ENCODE assay signal across 8 cellular contexts in genomic region chr1:102434421-102434820, GRCh38.
DNase-seq lines count a peak whose midpoint lies in the region; ATAC-seq, FAIRE-seq and TF ChIP-seq lines count a peak whose summit lies in the region.

No MANE protein-coding gene starts in this region.

- no peak overlapping the region for H3K4me3 ChIP-seq in fibroblast of pulmonary artery (replicated peaks; ENCODE audit: low read depth, low read length)
- H3K4me3 ChIP-seq in body of pancreas: no peak overlapping the region

- ATAC-seq in body of pancreas (no peak), GM18858 (IDR thresholded peaks at IDR 0.05; ENCODE audit: unreplicated experiment) (no peak)

- 55 to 65% methylated on average over 3 to 4 of the region's 4 CpGs for WGBS in body of pancreas, 2 donors

- no peaks in the 10 kb centered on the region for H3K27me3 ChIP-seq in body of pancreas

- DNase-seq in DMS114 treated with DMSO at 0.1 percent for 48 hours (lab: John Stamatoyannopoulos, UW; ENCODE audit: unreplicated experiment) (peak; percentile 5), GM19239 (ENCODE audit: insufficient read length, low spot score) (no peak), NCI-H446 (lab: John Stamatoyannopoulos, UW) (peak; percentile 50 to 85), fibroblast of pulmonary artery (ENCODE audit: low read depth) (peak; percentile 3), body of pancreas (no peak), SW 1271 (lab: John Stamatoyannopoulos, UW) (no peak)
- DNase-seq in activated effector memory CD4-positive, alpha-beta T cell treated with anti-CD3 and anti-CD28 coated beads, Interleukin-2, amount 50 U/mL, for 16 hours: no peak

- no peaks in the 10 kb centered on the region for H3K4me1 ChIP-seq in body of pancreas

- TF ChIP-seq CTCF in fibroblast of pulmonary artery (IDR thresholded peaks at IDR 0.05; ENCODE audit: low read length, missing control alignments): peak; percentile 22
- no peak for TF ChIP-seq CTCF in body of pancreas (IDR thresholded peaks at IDR 0.05)

- no peak overlapping the region for H3K27ac ChIP-seq in body of pancreas

- H3K9me3 ChIP-seq in body of pancreas: no peaks in the 10 kb centered on the region

- no peak for TF ChIP-seq POLR2A in body of pancreas (IDR thresholded peaks at IDR 0.05)

- FAIRE-seq in GM19239 (lab: Jason Lieb, UNC): peak; percentile 64

- no peaks in the 10 kb centered on the region for H3K36me3 ChIP-seq in body of pancreas (replicated peaks in 1 of 2; ENCODE audit: insufficient read depth in 1 of 2, low read depth in 2 of 2)

- intact Hi-C loops in body of pancreas (cut with DNase I): no loop called here

Comparison
In these comparisons a context has a peak if more than half of its experiments do, and no peak if none do; other contexts are left out.
1. DNase-seq: peak in DMS114 treated with DMSO at 0.1 percent for 48 hours (single experiment), NCI-H446 (2 of 2) and fibroblast of pulmonary artery (single experiment); none in GM19239 (single experiment), activated effector memory CD4-positive, alpha-beta T cell treated with anti-CD3 and anti-CD28 coated beads, Interleukin-2, amount 50 U/mL, for 16 hours (single experiment), body of pancreas (0 of 4) and SW 1271 (0 of 2).